10 cellular contexts compared by ENCODE assay signal in genomic region chr11:22169833-22170232, GRCh38. TPM values are rescaled to one million over a fixed set of nuclear protein-coding genes. Genes with fewer than 3 reads are reported as not detected.
DNase-seq lines count a peak whose midpoint lies in the region; ATAC-seq and TF ChIP-seq lines count a peak whose summit lies in the region.
"Had no signal": no experiment of that assay in that cellular context is flagged by ENCODE, and none has a peak within 500 bp of the region (broad histone marks: within the 10 kb centered on the region; RNA-seq: fewer than 3 reads in every experiment).

No MANE protein-coding gene starts in this region.

- no peak for TF ChIP-seq POLR2A in right lobe of liver (IDR thresholded peaks at IDR 0.05)

- H3K27ac Mint-ChIP-seq in stimulated activated memory B cell treated with anti-CD40 and anti-IgM and Interleukin-4, amounts not matched to agents 10 μg/mL and 1 μg/mL and 100 μg/mL, for 72 hours, result no peak overlapping the region
- H3K27ac Mint-ChIP-seq: activated B cell treated with CpG ODN at 0.5 μM for 24 hours; dendritic cell treated with granulocyte-macrophage colony-stimulating factor and Interleukin-4, amounts not matched to agents 40 ng/mL and 50 ng/mL, for 4 days had no signal

- no peak overlapping the region for H3K4me3 Mint-ChIP-seq in stimulated activated memory B cell treated with anti-CD40 and anti-IgM and Interleukin-4, amounts not matched to agents 10 μg/mL and 1 μg/mL and 100 μg/mL, for 72 hours
- H3K4me3 Mint-ChIP-seq: activated B cell treated with CpG ODN at 0.5 μM for 24 hours; dendritic cell treated with granulocyte-macrophage colony-stimulating factor and Interleukin-4, amounts not matched to agents 40 ng/mL and 50 ng/mL, for 4 days had no signal

- no peak overlapping the region for H3K4me3 ChIP-seq in DND-41 (ENCODE audit: low read depth in 1 of 2, low read length in 2 of 2)
- H3K4me3 ChIP-seq in right lobe of liver, result no peak overlapping the region

- H3K4me2 ChIP-seq in DND-41 (ENCODE audit: insufficient read depth, low read length), result no peak overlapping the region

- TF ChIP-seq CTCF in DND-41 (IDR thresholded peaks at IDR 0.05; ENCODE audit: borderline replicate concordance, extremely low read depth, low read length, poor library complexity, severe bottlenecking) (peak; percentile 45), LNCAP (IDR thresholded peaks at IDR 0.05) (peak; percentile 47; the same call in 1 of the 2 replicates), RWPE1 (conservative IDR thresholded peaks at IDR 0.05; ENCODE audit: low read depth) (peak; percentile 36; the same call in 1 of the 2 replicates), right lobe of liver (IDR thresholded peaks at IDR 0.05) (peak; percentile 34 to 55 (median 46))

- H3K9me3 ChIP-seq in DND-41 (ENCODE audit: insufficient read depth, low read length, severe bottlenecking) (no peaks in the 10 kb centered on the region), right lobe of liver (no peaks in the 10 kb centered on the region)

- no peak for DNase-seq in DND-41
- DNase-seq in RWPE1 (ENCODE audit: low spot score), result no peak
- DNase-seq in right lobe of liver, result no peak
- no peak for DNase-seq in activated CD4-positive, alpha-beta T cell treated with anti-CD3 and anti-CD28 coated beads, Interleukin-2, amount 50 U/mL, for 1 hour
- no peak for DNase-seq in cerebellar nuclear complex (lab: John Stamatoyannopoulos, UW)
- DNase-seq in activated gamma-delta T cell treated with Interleukin-2 at 50 U/mL for 16 hours, result no peak
- DNase-seq: activated B cell treated with CpG ODN at 0.5 μM for 24 hours had no signal

- H3K27me3 Mint-ChIP-seq in stimulated activated memory B cell treated with anti-CD40 and anti-IgM and Interleukin-4, amounts not matched to agents 10 μg/mL and 1 μg/mL and 100 μg/mL, for 72 hours, result no peaks in the 10 kb centered on the region
- H3K27me3 Mint-ChIP-seq: activated B cell treated with CpG ODN at 0.5 μM for 24 hours; dendritic cell treated with granulocyte-macrophage colony-stimulating factor and Interleukin-4, amounts not matched to agents 40 ng/mL and 50 ng/mL, for 4 days had no signal

- H3K36me3 Mint-ChIP-seq in stimulated activated memory B cell treated with anti-CD40 and anti-IgM and Interleukin-4, amounts not matched to agents 10 μg/mL and 1 μg/mL and 100 μg/mL, for 72 hours, result no peaks in the 10 kb centered on the region

- no peaks in the 10 kb centered on the region for H3K79me2 ChIP-seq in DND-41 (ENCODE audit: insufficient read depth, low read length)

- no peaks in the 10 kb centered on the region for H4K20me1 ChIP-seq in DND-41 (ENCODE audit: insufficient read depth, low read length)

- H3K4me1 ChIP-seq in DND-41 (ENCODE audit: insufficient read depth, low read length) (no peaks in the 10 kb centered on the region), right lobe of liver (no peaks in the 10 kb centered on the region)

- intact Hi-C loops in right lobe of liver (cut with DNase I), result loop anchor here in 1 of 2 donors (10.0 kb wide), 1 partner anchor 135 kb away; no protein-coding TSS in a partner anchor

- H3K27ac ChIP-seq in DND-41 (ENCODE audit: low read length), result no peak overlapping the region
- no peak overlapping the region for H3K27ac ChIP-seq in RWPE1
- no peak overlapping the region for H3K27ac ChIP-seq in right lobe of liver

- no peaks in the 10 kb centered on the region for H3K9me3 Mint-ChIP-seq in stimulated activated memory B cell treated with anti-CD40 and anti-IgM and Interleukin-4, amounts not matched to agents 10 μg/mL and 1 μg/mL and 100 μg/mL, for 72 hours
- H3K9me3 Mint-ChIP-seq: activated B cell treated with CpG ODN at 0.5 μM for 24 hours; dendritic cell treated with granulocyte-macrophage colony-stimulating factor and Interleukin-4, amounts not matched to agents 40 ng/mL and 50 ng/mL, for 4 days had no signal

- H3K9ac ChIP-seq in DND-41 (ENCODE audit: low read depth, low read length), result no peak overlapping the region

- ATAC-seq in DND-41 (ENCODE audit: insufficient read depth, low read depth), result no peak
- ATAC-seq in right lobe of liver, result peak; percentile 28 to 66 (median 54)
- ATAC-seq in stimulated activated memory B cell treated with anti-CD40 and anti-IgM and Interleukin-4, amounts not matched to agents 10 μg/mL and 1 μg/mL and 100 μg/mL, for 72 hours, result no peak

- CTCF ChIA-PET in RWPE1 (lab: Yijun Ruan, JAX), result interaction anchor here (0.7 to 1.8 kb wide), 3 partner anchors 9 to 73 kb away, joined by 3 to 7 read pairs (median 3); no protein-coding TSS in a partner anchor

- no peaks in the 10 kb centered on the region for H3K36me3 ChIP-seq in DND-41 (ENCODE audit: insufficient read depth, low read length)
- no peaks in the 10 kb centered on the region for H3K36me3 ChIP-seq in right lobe of liver

- POLR2A ChIA-PET in RWPE1 (lab: Yijun Ruan, JAX; ENCODE audit: low non-redundant PET), result no interaction called here

- 0% methylated on average over 2 of the region's 2 CpGs for WGBS in right lobe of liver (ENCODE audit: insufficient coverage, low coverage, low lambda C conversion rate, missing lambda C conversion rate)

- H3K27me3 ChIP-seq in DND-41 (ENCODE audit: insufficient read depth, low read length, poor library complexity) (no peaks in the 10 kb centered on the region), right lobe of liver (no peaks in the 10 kb centered on the region)

- no peaks in the 10 kb centered on the region for H3K4me1 Mint-ChIP-seq in stimulated activated memory B cell treated with anti-CD40 and anti-IgM and Interleukin-4, amounts not matched to agents 10 μg/mL and 1 μg/mL and 100 μg/mL, for 72 hours
- H3K4me1 Mint-ChIP-seq: activated B cell treated with CpG ODN at 0.5 μM for 24 hours had no signal

- no peak overlapping the region for H2AFZ ChIP-seq in DND-41 (ENCODE audit: low read depth, low read length)

RNA-seq across cellular contexts. Expression of gene ANO5, which starts 23.1 kb away (rescaled TPM):
- 1 to 10 TPM; 1.8 to 5.6 (median 4.6) TPM for total RNA-seq in right lobe of liver
- total RNA-seq: activated B cell treated with CpG ODN at 0.5 μM for 24 hours had no signal

Comparison
In these comparisons a context has a peak if more than half of its experiments do, and no peak if none do; other contexts are left out.
1. ATAC-seq: peak in right lobe of liver (4 of 4); none in DND-41 (single experiment) and stimulated activated memory B cell treated with anti-CD40 and anti-IgM and Interleukin-4, amounts not matched to agents 10 μg/mL and 1 μg/mL and 100 μg/mL, for 72 hours (single experiment).
2. Peak in every context shown above with its lines, with median percentiles within 50 percentile points of each other: CTCF ChIP-seq.